Comparison of ENCODE assay signal across 8 cellular contexts in genomic region chr5:143284002-143284401, GRCh38.
"Had no signal": no experiment of that assay in that cellular context is flagged by ENCODE, and none has a peak within 500 bp of the region (broad histone marks: within the 10 kb centered on the region; RNA-seq: fewer than 3 reads in every experiment).

No MANE protein-coding gene starts in this region.

- DNase-seq: H9, HCEC 1CT, HFFc6, KBM-7 had no signal

- H3K27ac ChIP-seq: HL-60 had no signal

- H3K27ac Mint-ChIP-seq: GM23338, H9, HFFc6 had no signal

- H3K4me3 ChIP-seq: GM23338 had no signal

- ATAC-seq: GM23338, HepG2 had no signal

- H3K4me3 Mint-ChIP-seq: GM23338, H9, HFFc6 had no signal

- H3K9me3 Mint-ChIP-seq: GM23338, HFFc6, IgD-negative memory B cell had no signal

- H3K27me3 Mint-ChIP-seq: IgD-negative memory B cell had no signal
